23 cellular contexts compared by ENCODE assay signal in genomic region chr21:35338281-35338680, GRCh38.
"Had no signal": no experiment of that assay in that cellular context is flagged by ENCODE, and none has a peak within 500 bp of the region (broad histone marks: within the 10 kb centered on the region; RNA-seq: fewer than 3 reads in every experiment).

No MANE protein-coding gene starts in this region.

- H3K4me3 ChIP-seq: K562 had no signal

- H3K36me3 Mint-ChIP-seq: IgD-negative memory B cell had no signal

- ATAC-seq: K562, Panc1, PC-3 had no signal

- H3K27ac ChIP-seq: HL-60, KMS-11, RWPE1 had no signal

- H3K4me3 Mint-ChIP-seq: IgD-negative memory B cell had no signal

- H3K9ac ChIP-seq: KMS-11, SK-N-SH had no signal

- H3K4me2 ChIP-seq: KMS-11, SK-N-SH had no signal

- H3K27ac Mint-ChIP-seq: IgD-negative memory B cell had no signal

- DNase-seq: Kasumi-1, MM.1S, NCI-H1092 treated with DMSO at 0.1 percent for 48 hours, NCI-H1436, NCI-H187, NCI-H2029, NCI-H2081 treated with DMSO at 0.1 percent for 48 hours, NCI-H2171, NCI-H226, NCI-H446, NCI-H510A, NCI-H524 treated with DMSO at 0.1 percent for 48 hours, NCI-H69, NCI-H774, PC-3, SHP77, SK-N-SH had no signal
